9 cellular contexts compared by ENCODE assay signal in the genomic region with DNA sequence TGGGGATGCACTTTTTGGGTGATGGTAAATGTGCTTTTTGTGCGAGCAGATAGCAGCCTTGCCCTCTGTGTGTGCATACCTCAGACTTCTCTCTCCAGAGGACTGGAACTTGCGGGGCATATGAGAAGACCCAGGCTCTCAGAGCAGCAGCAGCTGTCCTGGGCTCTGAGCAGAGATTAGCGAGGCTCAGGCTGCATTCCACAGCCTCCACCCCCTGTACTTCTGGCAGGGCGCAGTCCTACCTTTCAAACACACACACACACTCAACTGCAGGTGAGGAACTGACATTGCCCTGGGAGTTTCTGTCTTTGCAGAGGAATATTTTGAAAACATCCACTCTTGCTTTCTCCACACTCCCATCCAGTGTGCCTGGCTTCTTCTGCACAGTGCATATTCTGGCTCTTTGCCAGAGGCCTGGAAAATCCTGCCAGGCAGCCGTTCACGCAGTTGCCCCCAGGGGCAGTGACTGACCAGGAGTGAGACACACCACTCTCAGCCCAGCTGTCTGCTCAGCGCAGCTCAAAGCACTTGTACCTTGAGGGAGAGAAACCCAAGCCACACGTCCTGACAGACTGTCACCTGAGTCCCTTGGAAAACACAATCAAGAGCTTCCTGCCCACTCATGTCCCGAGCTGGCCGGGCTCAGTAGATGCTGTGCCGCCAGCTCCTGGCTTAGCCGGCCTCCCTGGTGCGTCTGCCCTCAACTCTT.
DNase-seq lines count a peak whose midpoint lies in the region; ATAC-seq and TF ChIP-seq lines count a peak whose summit lies in the region.
"Had no signal": no experiment of that assay in that cellular context is flagged by ENCODE, and none has a peak within 500 bp of the region (broad histone marks: within the 10 kb centered on the region; RNA-seq: fewer than 3 reads in every experiment).

No MANE protein-coding gene starts in this region.

- no peak overlapping the region for H3K4me3 Mint-ChIP-seq in stimulated activated memory B cell treated with anti-CD40 and anti-IgM and Interleukin-4, amounts not matched to agents 10 μg/mL and 1 μg/mL and 100 μg/mL, for 72 hours

- WGBS in heart right ventricle, 2 donors: 37 to 42% methylated on average over 13 of the region's 13 CpGs
- 67 to 69% methylated on average over 13 of the region's 13 CpGs for WGBS in testis, 2 donors

- peaks cover 0 to 19% (median 0%) of the 10 kb centered on the region in 7 donors for H3K27me3 ChIP-seq in heart right ventricle
- H3K27me3 ChIP-seq in testis: no peaks in the 10 kb centered on the region

- TF ChIP-seq POLR2A in testis (IDR thresholded peaks at IDR 0.05): no peak

- H3K27ac ChIP-seq in heart right ventricle: no peak overlapping the region
- no peak overlapping the region for H3K27ac ChIP-seq in testis

- peaks cover 24% of the 10 kb centered on the region for H3K27me3 Mint-ChIP-seq in stimulated activated memory B cell treated with anti-CD40 and anti-IgM and Interleukin-4, amounts not matched to agents 10 μg/mL and 1 μg/mL and 100 μg/mL, for 72 hours

- H3K4me3 ChIP-seq in heart right ventricle (no peak overlapping the region), testis (no peak overlapping the region)

- H3K27ac Mint-ChIP-seq in stimulated activated memory B cell treated with anti-CD40 and anti-IgM and Interleukin-4, amounts not matched to agents 10 μg/mL and 1 μg/mL and 100 μg/mL, for 72 hours: no peak overlapping the region

- H3K36me3 Mint-ChIP-seq in stimulated activated memory B cell treated with anti-CD40 and anti-IgM and Interleukin-4, amounts not matched to agents 10 μg/mL and 1 μg/mL and 100 μg/mL, for 72 hours: no peaks in the 10 kb centered on the region

- intact Hi-C loops in heart right ventricle (cut with DNase I) (no loop called here), testis (cut with DNase I; ENCODE audit: low total_unique reads) (no loop called here)

- TF ChIP-seq CTCF in heart right ventricle (IDR thresholded peaks at IDR 0.05) (peak in 5 of 9 donors; percentile 7 to 23 (median 15)), testis (IDR thresholded peaks at IDR 0.05) (no peak)

- DNase-seq in NCI-H1417 (lab: John Stamatoyannopoulos, UW) (peak; percentile 72 to 91 (median 88)), RPMI8226 (peak; percentile 13), heart right ventricle (peak; percentile 14), testis (peak; percentile 25), midbrain (lab: John Stamatoyannopoulos, UW) (no peak)
- DNase-seq: stimulated activated naive CD4-positive, alpha-beta T cell had no signal

- H3K4me1 ChIP-seq in heart right ventricle (peaks cover 0 to 9% (median 0%) of the 10 kb centered on the region in 9 donors), testis (no peaks in the 10 kb centered on the region)

- H3K4me1 Mint-ChIP-seq in stimulated activated memory B cell treated with anti-CD40 and anti-IgM and Interleukin-4, amounts not matched to agents 10 μg/mL and 1 μg/mL and 100 μg/mL, for 72 hours: no peaks in the 10 kb centered on the region

- H3K9me3 ChIP-seq in heart right ventricle (no peaks in the 10 kb centered on the region), testis (no peaks in the 10 kb centered on the region)

- ATAC-seq in heart right ventricle (peak in 5 of 8 donors; percentile 35 to 72 (median 67)), GM18909 (IDR thresholded peaks at IDR 0.05; ENCODE audit: poor library complexity, unreplicated experiment) (no peak)
- no peak for ATAC-seq in stimulated activated memory B cell treated with anti-CD40 and anti-IgM and Interleukin-4, amounts not matched to agents 10 μg/mL and 1 μg/mL and 100 μg/mL, for 72 hours
- ATAC-seq: sciatic nerve had no signal

- H3K36me3 ChIP-seq in heart right ventricle (no peaks in the 10 kb centered on the region), testis (ENCODE audit: low read depth, missing control alignments) (no peaks in the 10 kb centered on the region)

- H3K9me3 Mint-ChIP-seq in stimulated activated memory B cell treated with anti-CD40 and anti-IgM and Interleukin-4, amounts not matched to agents 10 μg/mL and 1 μg/mL and 100 μg/mL, for 72 hours: no peaks in the 10 kb centered on the region

Comparison
In these comparisons a context has a peak if more than half of its experiments do, and no peak if none do; other contexts are left out.
1. ATAC-seq: peak in heart right ventricle (5 of 8); none in GM18909 (single experiment) and stimulated activated memory B cell treated with anti-CD40 and anti-IgM and Interleukin-4, amounts not matched to agents 10 μg/mL and 1 μg/mL and 100 μg/mL, for 72 hours (single experiment).
2. CTCF ChIP-seq: peak in heart right ventricle (5 of 9); none in testis (0 of 3).